In the genomic region with DNA sequence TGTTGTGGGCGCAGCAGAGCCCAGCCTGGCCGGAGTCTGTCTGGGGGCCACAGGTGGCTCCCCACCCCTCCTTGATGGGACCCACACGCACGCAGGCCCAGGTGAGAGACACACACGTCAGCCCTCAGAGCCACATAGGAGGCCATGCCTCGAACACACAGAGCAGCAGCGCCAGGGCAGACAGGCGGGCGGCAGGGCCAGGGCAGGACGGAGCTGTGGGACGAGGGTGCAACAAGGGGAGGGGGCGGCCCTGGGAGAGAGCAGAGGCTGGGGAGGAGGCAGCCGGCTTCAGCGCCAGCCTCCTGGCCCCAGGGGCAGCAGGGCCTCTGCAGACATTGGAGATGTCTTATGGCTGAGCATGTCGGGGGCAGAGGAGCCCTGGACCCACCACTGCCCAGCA, we compare ENCODE assay signal across 6 cellular contexts. TPM values are rescaled to one million over a fixed set of nuclear protein-coding genes. Genes with fewer than 3 reads are reported as not detected.
"Had no signal": no experiment of that assay in that cellular context is flagged by ENCODE, and none has a peak within 500 bp of the region (broad histone marks: within the 10 kb centered on the region; RNA-seq: fewer than 3 reads in every experiment).

No MANE protein-coding gene starts in this region.

- ATAC-seq: GM23338, HepG2 had no signal

- H3K4me2 ChIP-seq: GM23338 had no signal

- DNase-seq: H9, HCEC 1CT, HFFc6 had no signal

- H3K4me3 ChIP-seq: GM23338 had no signal

- H3K27ac ChIP-seq: HL-60 had no signal

- H2AFZ ChIP-seq: GM23338 had no signal

RNA-seq across cellular contexts. Expression of gene KCNQ2, which starts 42.5 kb away (rescaled TPM):
- total RNA-seq: HepG2, HFFc6 had no signal
- polyA plus RNA-seq: HepG2 had no signal
